ENCODE assay signal across 29 cellular contexts in the genomic region with DNA sequence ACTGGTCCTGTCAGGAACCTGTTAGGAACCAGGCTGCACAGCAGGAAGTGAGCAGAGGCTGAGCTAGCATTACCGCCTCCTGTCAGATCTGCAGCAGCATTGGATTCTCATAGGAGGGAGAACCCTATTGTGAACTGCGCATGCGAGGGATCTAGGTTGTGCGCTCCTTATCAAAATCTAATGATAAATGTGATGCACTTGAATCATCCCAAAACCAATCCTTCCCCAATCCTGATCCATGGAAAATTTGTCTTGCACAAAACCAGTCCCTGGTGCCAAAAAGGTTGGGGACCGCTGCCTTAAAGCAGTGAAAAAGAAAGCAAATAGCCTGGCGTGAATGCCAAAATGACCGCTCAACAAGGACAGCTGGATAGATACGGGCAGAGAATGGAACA.
"Had no signal": no experiment of that assay in that cellular context is flagged by ENCODE, and none has a peak within 500 bp of the region (broad histone marks: within the 10 kb centered on the region; RNA-seq: fewer than 3 reads in every experiment).

No MANE protein-coding gene starts in this region.

- H3K27ac Mint-ChIP-seq: activated CD4-positive, alpha-beta memory T cell treated with anti-CD3 and anti-CD28 coated beads for 36 hours; activated CD4-positive, alpha-beta T cell treated with anti-CD3 and anti-CD28 coated beads, Interleukin-2, amount 10 ng/mL, durations not matched to agents 24 days and 14 days; activated naive CD4-positive, alpha-beta T cell treated with anti-CD3 and anti-CD28 coated beads, Interleukin-2, amount 50 U/mL, for 24 hours; activated naive CD8-positive, alpha-beta T cell treated with anti-CD3 and anti-CD28 coated beads, Interleukin-2, amount 50 U/mL, for 24 hours; activated T-cell treated with anti-CD3 and anti-CD28 coated beads, Interleukin-2, amount 50 U/mL, for 24 hours; nephron; stimulated activated naive CD8-positive, alpha-beta T cell treated with anti-CD3 and anti-CD28 coated beads, Interleukin-15, Interleukin-2, amounts not matched to agents 100 ng/mL and 50 ng/mL, for 24 hours had no signal

- H3K9me3 Mint-ChIP-seq: activated CD4-positive, alpha-beta memory T cell treated with anti-CD3 and anti-CD28 coated beads for 36 hours; activated CD4-positive, alpha-beta T cell treated with anti-CD3 and anti-CD28 coated beads, Interleukin-2, amount 10 ng/mL, durations not matched to agents 24 days and 14 days; activated naive CD4-positive, alpha-beta T cell treated with anti-CD3 and anti-CD28 coated beads, Interleukin-2, amount 50 U/mL, for 24 hours; activated naive CD8-positive, alpha-beta T cell treated with anti-CD3 and anti-CD28 coated beads, Interleukin-2, amount 50 U/mL, for 24 hours; activated T-cell treated with anti-CD3 and anti-CD28 coated beads, Interleukin-2, amount 50 U/mL, for 24 hours; activated T-helper 17 cell treated with anti-CD3 and anti-CD28 coated beads, Interleukin-2, amount 50 U/mL, for 72 hours; nephron; stimulated activated effector memory CD8-positive, alpha-beta T cell treated with anti-CD3 and anti-CD28 coated beads, Interleukin-12 subunit alpha, Interleukin-12 subunit beta, amount 100 ng/mL, for 72 hours; stimulated activated naive CD8-positive, alpha-beta T cell treated with anti-CD3 and anti-CD28 coated beads, Interleukin-15, Interleukin-2, amounts not matched to agents 100 ng/mL and 50 ng/mL, for 24 hours had no signal

- H3K27ac ChIP-seq: breast epithelium, pancreas, prostate gland, sigmoid colon, upper lobe of right lung, WERI-Rb-1 had no signal

- H3K9me3 ChIP-seq: breast epithelium, pancreas, prostate gland, sigmoid colon, thyroid gland, upper lobe of right lung had no signal

- H3K4me3 ChIP-seq: breast epithelium, lung, pancreas, prostate gland, sigmoid colon, thyroid gland, upper lobe of right lung had no signal

- H3K4me3 Mint-ChIP-seq: activated CD4-positive, alpha-beta memory T cell treated with anti-CD3 and anti-CD28 coated beads for 36 hours; activated CD4-positive, alpha-beta T cell treated with anti-CD3 and anti-CD28 coated beads, Interleukin-2, amount 10 ng/mL, durations not matched to agents 24 days and 14 days; activated naive CD4-positive, alpha-beta T cell treated with anti-CD3 and anti-CD28 coated beads, Interleukin-2, amount 50 U/mL, for 24 hours; activated naive CD8-positive, alpha-beta T cell treated with anti-CD3 and anti-CD28 coated beads, Interleukin-2, amount 50 U/mL, for 24 hours; activated T-helper 17 cell treated with anti-CD3 and anti-CD28 coated beads, Interleukin-2, amount 50 U/mL, for 72 hours; stimulated activated effector memory CD8-positive, alpha-beta T cell treated with anti-CD3 and anti-CD28 coated beads, Interleukin-12 subunit alpha, Interleukin-12 subunit beta, amount 100 ng/mL, for 72 hours; stimulated activated naive CD8-positive, alpha-beta T cell treated with anti-CD3 and anti-CD28 coated beads, Interleukin-15, Interleukin-2, amounts not matched to agents 100 ng/mL and 50 ng/mL, for 24 hours; T-helper 17 cell had no signal

- ATAC-seq: activated naive CD8-positive, alpha-beta T cell treated with anti-CD3 and anti-CD28 coated beads, Interleukin-2, amount 50 U/mL, for 24 hours; activated T-helper 17 cell treated with anti-CD3 and anti-CD28 coated beads, Interleukin-2, amount 50 U/mL, for 72 hours; stimulated activated effector memory CD8-positive, alpha-beta T cell treated with anti-CD3 and anti-CD28 coated beads, Interleukin-12 subunit alpha, Interleukin-12 subunit beta, amount 100 ng/mL, for 72 hours; T-helper 17 cell; upper lobe of right lung had no signal

- H3K36me3 Mint-ChIP-seq: activated naive CD4-positive, alpha-beta T cell treated with anti-CD3 and anti-CD28 coated beads, Interleukin-2, amount 50 U/mL, for 24 hours had no signal

- H3K36me3 ChIP-seq: breast epithelium, prostate gland, thyroid gland had no signal

- DNase-seq: activated CD4-positive, alpha-beta memory T cell treated with anti-CD3 and anti-CD28 coated beads for 36 hours; activated CD4-positive, alpha-beta T cell treated with anti-CD3 and anti-CD28 coated beads, Interleukin-2, amount 10 ng/mL, durations not matched to agents 24 days and 14 days; activated CD4-positive, CD25-positive, alpha-beta regulatory T cell treated with anti-CD3 and anti-CD28 coated beads, Interleukin-2, amount 50 U/mL, for 72 hours; activated CD8-positive, alpha-beta memory T cell treated with anti-CD3 and anti-CD28 coated beads, Interleukin-2, amount 50 U/mL, for 48 hours; activated gamma-delta T cell treated with Interleukin-2 at 50 U/mL for 16 hours; activated naive CD8-positive, alpha-beta T cell treated with anti-CD3 and anti-CD28 coated beads, Interleukin-2, amount 50 U/mL, for 24 hours; activated T-cell treated with anti-CD3 and anti-CD28 coated beads, Interleukin-2, amount 50 U/mL, for 24 hours; central memory CD4-positive, alpha-beta T cell; dermis blood vessel endothelial cell; effector CD8-positive, alpha-beta T cell; kidney glomerular epithelial cell; retina; sigmoid colon; small intestine; stimulated activated CD4-positive, alpha-beta T cell treated with anti-CD3 and anti-CD28 coated beads, Interleukin-4, amount 100 ng/mL, for 24 hours; T-helper 17 cell; T1000; thyroid gland; upper lobe of right lung; WERI-Rb-1 had no signal

- H3K27me3 ChIP-seq: breast epithelium, pancreas, sigmoid colon, thyroid gland, upper lobe of right lung had no signal

- H3K27me3 Mint-ChIP-seq: activated CD4-positive, alpha-beta memory T cell treated with anti-CD3 and anti-CD28 coated beads for 36 hours; activated CD4-positive, alpha-beta T cell treated with anti-CD3 and anti-CD28 coated beads, Interleukin-2, amount 10 ng/mL, durations not matched to agents 24 days and 14 days; activated naive CD4-positive, alpha-beta T cell treated with anti-CD3 and anti-CD28 coated beads, Interleukin-2, amount 50 U/mL, for 24 hours; activated naive CD8-positive, alpha-beta T cell treated with anti-CD3 and anti-CD28 coated beads, Interleukin-2, amount 50 U/mL, for 24 hours; activated T-cell treated with anti-CD3 and anti-CD28 coated beads, Interleukin-2, amount 50 U/mL, for 24 hours; activated T-helper 17 cell treated with anti-CD3 and anti-CD28 coated beads, Interleukin-2, amount 50 U/mL, for 72 hours; stimulated activated naive CD8-positive, alpha-beta T cell treated with anti-CD3 and anti-CD28 coated beads, Interleukin-15, Interleukin-2, amounts not matched to agents 100 ng/mL and 50 ng/mL, for 24 hours; T-helper 17 cell had no signal

- H3K4me1 ChIP-seq: breast epithelium, pancreas had no signal
